ENCODE assay signal across 26 cellular contexts in genomic region chr15:89208256-89208655, GRCh38. TPM values are rescaled to one million over a fixed set of nuclear protein-coding genes. Genes with fewer than 3 reads are reported as not detected.
DNase-seq lines count a peak whose midpoint lies in the region; ATAC-seq and TF ChIP-seq lines count a peak whose summit lies in the region.
"Had no signal": no experiment of that assay in that cellular context is flagged by ENCODE, and none has a peak within 500 bp of the region (broad histone marks: within the 10 kb centered on the region; RNA-seq: fewer than 3 reads in every experiment).

No MANE protein-coding gene starts in this region.

- no peaks in the 10 kb centered on the region for H3K36me3 ChIP-seq in prostate gland
- H3K36me3 ChIP-seq in effector memory CD4-positive, alpha-beta T cell (ENCODE audit: control insufficient read depth, insufficient read depth, low read length) = no peaks in the 10 kb centered on the region
- H3K36me3 ChIP-seq: BE2C, BLaER1 had no signal

- ATAC-seq in T-helper 17 cell (no peak), left colon (peak; percentile 79)
- ATAC-seq: GM12878 had no signal

- H3K27ac Mint-ChIP-seq in T-helper 17 cell = peak overlapping the region; percentile 53
- H3K27ac Mint-ChIP-seq: CD4-positive, alpha-beta memory T cell; CD8-positive, alpha-beta memory T cell had no signal

- no peak overlapping the region for H3K4me3 ChIP-seq in prostate gland
- no peak overlapping the region for H3K4me3 ChIP-seq in effector memory CD4-positive, alpha-beta T cell (ENCODE audit: insufficient read depth, low read depth, low read length, poor library complexity, severe bottlenecking)
- H3K4me3 ChIP-seq: BLaER1, GM12878 had no signal

- H3K36me3 Mint-ChIP-seq in T-helper 17 cell (ENCODE audit: low read depth) = no peaks in the 10 kb centered on the region
- H3K36me3 Mint-ChIP-seq: CD14-positive monocyte; CD4-positive, CD25-positive, alpha-beta regulatory T cell; CD8-positive, alpha-beta memory T cell had no signal

- peak overlapping the region; percentile 6 to 51 for H3K27ac ChIP-seq in prostate gland
- no peak overlapping the region for H3K27ac ChIP-seq in effector memory CD4-positive, alpha-beta T cell (ENCODE audit: insufficient read depth, low read length, poor library complexity, severe bottlenecking)
- H3K27ac ChIP-seq: BLaER1 had no signal

- no peaks in the 10 kb centered on the region for H3K27me3 ChIP-seq in prostate gland (replicated peaks; ENCODE audit: insufficient read depth)
- no peaks in the 10 kb centered on the region for H3K27me3 ChIP-seq in effector memory CD4-positive, alpha-beta T cell (replicated peaks; ENCODE audit: control insufficient read depth, insufficient read depth, low read length, poor library complexity, severe bottlenecking)
- H3K27me3 ChIP-seq: BE2C, BLaER1 had no signal

- TF ChIP-seq POLR2A in prostate gland (IDR thresholded peaks at IDR 0.05) = no peak

- intact Hi-C loops in left colon (cut with DNase I, micrococcal nuclease) = loop anchor here in 1 of 2 donors (10.0 kb wide), 1 partner anchor 97 kb away; no protein-coding TSS in a partner anchor
- intact Hi-C loops in prostate gland (cut with DNase I) = loop anchor here (5.0 kb wide), 1 partner anchor 34 kb away; the partner anchor contains the start of gene FANCI

- DNase-seq in T-helper 17 cell (no peak), left colon (no peak), prostate gland (ENCODE audit: low spot score) (no peak), nucleus accumbens (lab: John Stamatoyannopoulos, UW) (no peak), iPS-NIHi7 (ENCODE audit: extremely low spot score) (no peak)
- DNase-seq in effector memory CD4-positive, alpha-beta T cell = no peak
- DNase-seq: 8988T; ACHN; BE2C; C1 segment of cervical spinal cord; CD4-positive, alpha-beta memory T cell; CD4-positive, CD25-positive, alpha-beta regulatory T cell; CD8-positive, alpha-beta memory T cell; COR-L47; DMS 273 treated with DMSO at 0.1 percent for 48 hours; DMS153; DMS53; DMS79; DND-41; EL; GDM1 had no signal

- H3K27me3 Mint-ChIP-seq in T-helper 17 cell = peaks cover 8% of the 10 kb centered on the region

- H3K4me1 ChIP-seq in prostate gland (replicated peaks) = peaks cover 8% of the 10 kb centered on the region
- H3K4me1 ChIP-seq in effector memory CD4-positive, alpha-beta T cell (ENCODE audit: control insufficient read depth, insufficient read depth, low read length, poor library complexity, severe bottlenecking) = peaks cover 20% of the 10 kb centered on the region
- H3K4me1 ChIP-seq: BE2C had no signal

- H3K4me3 Mint-ChIP-seq in T-helper 17 cell = no peak overlapping the region
- H3K4me3 Mint-ChIP-seq: CD14-positive monocyte; CD4-positive, alpha-beta memory T cell; CD4-positive, CD25-positive, alpha-beta regulatory T cell; CD8-positive, alpha-beta memory T cell had no signal

- peaks cover 26% of the 10 kb centered on the region for H3K4me1 Mint-ChIP-seq in T-helper 17 cell

- H3K9me3 ChIP-seq in T-helper 17 cell (ENCODE audit: control insufficient read depth, low read length, poor library complexity, severe bottlenecking) = no peaks in the 10 kb centered on the region
- H3K9me3 ChIP-seq in prostate gland = no peaks in the 10 kb centered on the region
- H3K9me3 ChIP-seq in effector memory CD4-positive, alpha-beta T cell (ENCODE audit: control insufficient read depth, low read length) = no peaks in the 10 kb centered on the region
- H3K9me3 ChIP-seq: BE2C, BLaER1 had no signal

- no peak for TF ChIP-seq CTCF in prostate gland (IDR thresholded peaks at IDR 0.05)

RNA-seq across cellular contexts. Expression of gene RLBP1, which starts 13.1 kb away (rescaled TPM):
- not detected for total RNA-seq in T-helper 17 cell
- not detected for total RNA-seq in left colon
- not detected for total RNA-seq in prostate gland
- total RNA-seq: A673; CD4-positive, alpha-beta memory T cell; CD4-positive, CD25-positive, alpha-beta regulatory T cell; CD8-positive, alpha-beta memory T cell; Daoy had no signal

RNA-seq across cellular contexts. Expression of gene FANCI, which starts 35.5 kb away (rescaled TPM):
- total RNA-seq in T-helper 17 cell (10 to 100 TPM; 12.5 to 15.2 TPM), left colon (10 to 100 TPM in 1 of 2 donors, 1 to 10 TPM in 1; 7.4 to 17.3 TPM), prostate gland (10 to 100 TPM in 1 of 2 donors, 1 to 10 TPM in 1; 7.8 to 22.7 TPM)
